8 cellular contexts compared by ENCODE assay signal in the genomic region with DNA sequence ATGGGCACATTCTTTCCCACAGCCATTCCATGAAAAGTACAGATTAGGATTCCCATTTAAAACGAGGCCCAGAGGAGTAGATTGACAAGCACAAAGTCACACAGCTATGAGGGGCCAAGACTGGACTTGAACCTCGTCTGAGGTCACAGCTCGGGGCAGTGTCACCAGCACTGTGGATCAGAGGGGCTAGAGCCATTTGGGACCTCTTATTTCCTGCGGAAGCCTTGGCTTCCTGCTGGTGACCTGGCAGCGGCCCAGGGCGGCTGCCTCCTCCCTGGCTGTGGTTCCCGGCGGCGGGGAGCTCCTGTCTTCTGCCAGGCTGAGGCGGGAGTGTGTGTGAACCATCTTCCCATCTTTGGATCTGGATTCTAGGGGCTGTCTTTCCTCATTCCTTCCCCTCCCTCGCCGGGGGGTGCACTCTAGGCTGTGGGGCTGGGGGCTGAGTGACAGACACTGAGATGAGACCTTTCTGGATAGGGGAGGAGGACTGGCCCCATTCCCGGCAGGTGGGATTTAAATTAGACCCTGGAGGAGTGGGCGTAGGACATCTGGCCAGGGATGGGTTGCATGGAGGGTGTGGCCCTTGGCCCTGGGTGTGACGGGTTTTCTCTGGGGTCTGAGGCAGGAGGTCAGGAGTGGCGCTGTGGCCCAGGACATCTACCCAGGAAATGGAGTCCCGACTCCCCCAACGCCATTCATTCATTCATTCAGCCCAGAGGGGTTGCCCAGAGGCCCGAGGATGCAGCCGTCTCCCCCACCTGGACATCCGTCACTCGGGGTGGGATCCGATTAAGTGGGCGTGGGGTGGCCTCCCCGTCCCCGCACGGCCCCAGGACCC. TPM values are rescaled to one million over a fixed set of nuclear protein-coding genes. Genes with fewer than 3 reads are reported as not detected.
DNase-seq lines count a peak whose midpoint lies in the region; TF ChIP-seq lines count a peak whose summit lies in the region.

No MANE protein-coding gene starts in this region.

- H3K27ac ChIP-seq in MM.1S (ENCODE audit: low read length) = no peak overlapping the region
- no peak overlapping the region for H3K27ac ChIP-seq in cardiac muscle cell
- H3K27ac ChIP-seq in prostate gland = peak overlapping the region; percentile 45 to 70

- DNase-seq in activated naive CD4-positive, alpha-beta T cell treated with Interleukin-2 at 50 U/mL for 16 hours = peak; percentile 7
- no peak for DNase-seq in activated naive CD4-positive, alpha-beta T cell treated with anti-CD3 and anti-CD28 coated beads, Interleukin-2, amount 50 U/mL, for 16 hours
- DNase-seq in MM.1S = no peak
- peak; percentile 44 for DNase-seq in activated naive CD4-positive, alpha-beta T cell treated with anti-CD3 and anti-CD28 coated beads, Interleukin-2, amount 10 ng/mL, durations not matched to agents 7 days and 5 days
- DNase-seq in cardiac muscle cell (ENCODE audit: low read depth in 1 of 2, low spot score in 1 of 2) = peak in 1 of 2 donors; percentile 59
- DNase-seq in prostate gland (ENCODE audit: low spot score) = no peak
- DNase-seq in T1000 (lab: John Stamatoyannopoulos, UW) = no peak
- no peak for DNase-seq in NCI-H1417 treated with DMSO at 0.1 percent for 48 hours (lab: John Stamatoyannopoulos, UW)

- H3K27me3 ChIP-seq in MM.1S (replicated peaks; ENCODE audit: insufficient read depth, low read length) (no peaks in the 10 kb centered on the region), cardiac muscle cell (no peaks in the 10 kb centered on the region), prostate gland (replicated peaks; ENCODE audit: insufficient read depth) (no peaks in the 10 kb centered on the region)

- H4K20me1 ChIP-seq in MM.1S (ENCODE audit: insufficient read depth, low read length) = no peaks in the 10 kb centered on the region

- no peaks in the 10 kb centered on the region for H3K9me3 Mint-ChIP-seq in activated naive CD4-positive, alpha-beta T cell treated with anti-CD3 and anti-CD28 coated beads, Interleukin-2, amount 10 ng/mL, durations not matched to agents 7 days and 5 days

- WGBS in prostate gland = 7% methylated on average over 27 of the region's 27 CpGs

- H3K36me3 ChIP-seq in MM.1S (replicated peaks; ENCODE audit: insufficient read depth, low read length) (no peaks in the 10 kb centered on the region), cardiac muscle cell (no peaks in the 10 kb centered on the region), prostate gland (no peaks in the 10 kb centered on the region)

- peak overlapping the region; percentile 39; the same call in 1 of the 2 replicates for H3K9ac ChIP-seq in MM.1S (ENCODE audit: low read length)

- peak overlapping the region; percentile 86 for H2AFZ ChIP-seq in MM.1S (ENCODE audit: low read length)

- H3K4me2 ChIP-seq in MM.1S (ENCODE audit: low read depth, low read length) = peak overlapping the region; percentile 97

- H3K79me2 ChIP-seq in MM.1S (ENCODE audit: low read length) = no peaks in the 10 kb centered on the region

- intact Hi-C loops in prostate gland (cut with DNase I) = no loop called here

- H3K27ac Mint-ChIP-seq in activated naive CD4-positive, alpha-beta T cell treated with anti-CD3 and anti-CD28 coated beads, Interleukin-2, amount 10 ng/mL, durations not matched to agents 7 days and 5 days = peak overlapping the region; percentile 75

- H3K4me1 ChIP-seq in MM.1S (ENCODE audit: low read length) = peaks cover 37% of the 10 kb centered on the region
- H3K4me1 ChIP-seq in cardiac muscle cell (ENCODE audit: low read depth) = no peaks in the 10 kb centered on the region
- H3K4me1 ChIP-seq in prostate gland (replicated peaks) = peaks cover 4% of the 10 kb centered on the region

- peaks cover 11% of the 10 kb centered on the region; the same call in 1 of the 2 replicates for H3F3A ChIP-seq in MM.1S (ENCODE audit: insufficient read depth, low read length)

- H3K4me3 ChIP-seq in MM.1S (ENCODE audit: low read length) (peak overlapping the region; percentile 81), cardiac muscle cell (peak overlapping the region; percentile 90), prostate gland (peak overlapping the region; percentile 79 to 92)

- H3K9me3 ChIP-seq in MM.1S (replicated peaks; ENCODE audit: insufficient read depth, low read length) = no peaks in the 10 kb centered on the region
- H3K9me3 ChIP-seq in cardiac muscle cell (ENCODE audit: low read depth) = no peaks in the 10 kb centered on the region
- no peaks in the 10 kb centered on the region for H3K9me3 ChIP-seq in prostate gland

- CTCF ChIA-PET in activated naive CD4-positive, alpha-beta T cell treated with anti-CD3 and anti-CD28 coated beads, Interleukin-2, amount 10 ng/mL, durations not matched to agents 7 days and 5 days (lab: Charles Lee) = interaction anchor here (0.8 to 2.1 kb wide), 3 partner anchors 35 to 55 kb away, joined by 3 to 8 read pairs (median 7); no protein-coding TSS in a partner anchor

- peaks cover 29% of the 10 kb centered on the region for H3K4me1 Mint-ChIP-seq in activated naive CD4-positive, alpha-beta T cell treated with anti-CD3 and anti-CD28 coated beads, Interleukin-2, amount 10 ng/mL, durations not matched to agents 7 days and 5 days

- H3K36me3 Mint-ChIP-seq in activated naive CD4-positive, alpha-beta T cell treated with anti-CD3 and anti-CD28 coated beads, Interleukin-2, amount 10 ng/mL, durations not matched to agents 7 days and 5 days = peaks cover 4% of the 10 kb centered on the region

- TF ChIP-seq CTCF in MM.1S (IDR thresholded peaks at IDR 0.05; ENCODE audit: low read length) (no peak), cardiac muscle cell (IDR thresholded peaks at IDR 0.05; ENCODE audit: low read depth, low read length) (no peak), prostate gland (IDR thresholded peaks at IDR 0.05) (no peak)

- TF ChIP-seq POLR2A in prostate gland (IDR thresholded peaks at IDR 0.05) = no peak

- H3K9me2 ChIP-seq in MM.1S (replicated peaks; ENCODE audit: insufficient read depth, low read length) = no peaks in the 10 kb centered on the region

- H3K4me3 Mint-ChIP-seq in activated naive CD4-positive, alpha-beta T cell treated with anti-CD3 and anti-CD28 coated beads, Interleukin-2, amount 10 ng/mL, durations not matched to agents 7 days and 5 days = peak overlapping the region; percentile 83

- peaks cover 16% of the 10 kb centered on the region for H3K27me3 Mint-ChIP-seq in activated naive CD4-positive, alpha-beta T cell treated with anti-CD3 and anti-CD28 coated beads, Interleukin-2, amount 10 ng/mL, durations not matched to agents 7 days and 5 days

RNA-seq across cellular contexts. Expression of a gene that starts 0.9 kb away (rescaled TPM):
- total RNA-seq in cardiac muscle cell (44.7 and 70.9 TPM in 2 replicates), prostate gland (10 to 100 TPM; 45.4 to 47.9 TPM)
- polyA plus RNA-seq in cardiac muscle cell = 55.1 and 76.8 TPM in 2 replicates

RNA-seq across cellular contexts. Expression of a gene that starts 30.4 kb away (rescaled TPM):
- total RNA-seq in cardiac muscle cell (51.9 and 79.7 TPM in 2 replicates), prostate gland (10 to 100 TPM in 1 of 2 donors, 1 to 10 TPM in 1; 6.3 to 31.0 TPM)
- 91.4 and 162 TPM in 2 replicates for polyA plus RNA-seq in cardiac muscle cell

RNA-seq across cellular contexts. Expression of a gene that starts 43.0 kb away (rescaled TPM):
- total RNA-seq in cardiac muscle cell (126 and 160 TPM in 2 replicates), prostate gland (100 to 1,000 TPM in 1 of 2 donors, 10 to 100 TPM in 1; 93.0 to 113 TPM)
- polyA plus RNA-seq in cardiac muscle cell = 156 and 172 TPM in 2 replicates

Comparison
In these comparisons a context has a peak if more than half of its experiments do, and no peak if none do; other contexts are left out.
1. DNase-seq: peak in activated naive CD4-positive, alpha-beta T cell treated with Interleukin-2 at 50 U/mL for 16 hours (single experiment) and activated naive CD4-positive, alpha-beta T cell treated with anti-CD3 and anti-CD28 coated beads, Interleukin-2, amount 10 ng/mL, durations not matched to agents 7 days and 5 days (single experiment); none in activated naive CD4-positive, alpha-beta T cell treated with anti-CD3 and anti-CD28 coated beads, Interleukin-2, amount 50 U/mL, for 16 hours (single experiment), MM.1S (single experiment), prostate gland (single experiment), T1000 (single experiment) and NCI-H1417 treated with DMSO at 0.1 percent for 48 hours (single experiment).
2. H3K27ac ChIP-seq: peak in prostate gland (2 of 2); none in MM.1S (single experiment) and cardiac muscle cell (single experiment).
3. Peak in every context shown above with its lines, with median percentiles within 50 percentile points of each other: H3K4me3 ChIP-seq.